18 cellular contexts compared by ENCODE assay signal in the genomic region with DNA sequence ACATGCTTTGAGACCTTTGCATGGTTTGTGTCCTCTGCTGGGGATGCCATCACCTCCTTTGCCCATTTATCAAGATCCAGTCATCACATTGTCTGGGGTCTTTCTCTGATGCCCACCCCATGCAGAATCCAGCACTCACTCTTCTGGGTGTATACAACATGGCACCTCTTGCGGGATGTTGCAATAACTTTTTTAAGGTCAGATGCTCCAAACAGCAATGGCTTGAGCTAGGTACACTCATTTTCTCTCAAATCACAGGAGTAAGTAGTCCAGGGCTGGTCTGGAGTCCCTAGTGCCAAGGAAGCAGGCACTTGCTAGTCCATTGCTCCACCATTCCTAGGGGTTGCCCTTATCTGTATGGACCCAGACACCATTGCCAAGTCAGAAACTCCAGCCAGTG.
DNase-seq lines count a peak whose midpoint lies in the region; ATAC-seq, FAIRE-seq and TF ChIP-seq lines count a peak whose summit lies in the region.
"Had no signal": no experiment of that assay in that cellular context is flagged by ENCODE, and none has a peak within 500 bp of the region (broad histone marks: within the 10 kb centered on the region; RNA-seq: fewer than 3 reads in every experiment).

No MANE protein-coding gene starts in this region.

- BruUV-seq in HepG2 (replicated peaks; lab: Mats Ljungman, UMichigan) = no TSS peak
- no TSS peak for BruUV-seq in IMR-90 (replicated peaks; lab: Mats Ljungman, UMichigan)

- CTCF ChIA-PET in HepG2 (lab: Yijun Ruan, JAX; ENCODE audit: low intra/inter-chr PET ratio, low total read pairs) = interaction anchor here (1.2 to 2.5 kb wide), 3 partner anchors 87 to 375 kb away, joined by 5 to 18 read pairs (median 6); no protein-coding TSS in a partner anchor
- CTCF ChIA-PET in IMR-90 (lab: Yijun Ruan, JAX) = no interaction called here
- CTCF ChIA-PET in WTC11 (lab: Charles Lee) = interaction anchor here (0.6 to 0.7 kb wide), 2 partner anchors 54 to 224 kb away, joined by 3 read pairs; no protein-coding TSS in a partner anchor

- H3K4me1 ChIP-seq in HepG2 (ENCODE audit: insufficient read depth, low read length) (no peaks in the 10 kb centered on the region), right lobe of liver (no peaks in the 10 kb centered on the region), IMR-90 (ENCODE audit: control insufficient read depth, insufficient read depth, low read length) (no peaks in the 10 kb centered on the region), mesendoderm (ENCODE audit: control insufficient read depth, low read depth, low read length) (peaks cover 19% of the 10 kb centered on the region), breast epithelium (no peaks in the 10 kb centered on the region)

- H2AFZ ChIP-seq in HepG2 (ENCODE audit: low read length) (no peak overlapping the region), IMR-90 (replicated peaks; ENCODE audit: low read length, poor library complexity) (no peak overlapping the region)

- H3K4me3 Mint-ChIP-seq in WTC11 = no peak overlapping the region
- H3K4me3 Mint-ChIP-seq: CD4-positive, alpha-beta T cell; CD8-positive, alpha-beta T cell had no signal

- dilution Hi-C loops in IMR-90 (cut with HindIII; ENCODE audit: low sequenced_read_pairs, unreplicated experiment) = no loop called here

- H3K27ac ChIP-seq in HepG2 (ENCODE audit: extremely low read length, insufficient read depth, low read length) (no peak overlapping the region), right lobe of liver (no peak overlapping the region), IMR-90 (ENCODE audit: insufficient read depth, low read length) (no peak overlapping the region), mesendoderm (ENCODE audit: low read depth, low read length) (no peak overlapping the region), breast epithelium (no peak overlapping the region)
- H3K27ac ChIP-seq: 22Rv1; A549; BLaER1 treated with 17β-estradiol and CSF1 and Interleukin-3, amounts not matched to agents 10 nM and 100 nM; C4-2B had no signal

- no peak overlapping the region for H4K8ac ChIP-seq in IMR-90 (ENCODE audit: low read depth in 2 of 2, low read length in 2 of 2)
- no peak overlapping the region for H4K8ac ChIP-seq in mesendoderm (ENCODE audit: low read depth, low read length)

- H3K4me3 ChIP-seq in HepG2 (replicated peaks in 1 of 3; ENCODE audit: insufficient read depth in 1 of 3, low read depth in 2 of 3, low read length in 3 of 3) (no peak overlapping the region), right lobe of liver (no peak overlapping the region), IMR-90 (ENCODE audit: insufficient read depth, low read depth, low read length) (no peak overlapping the region), mesendoderm (ENCODE audit: low read length) (no peak overlapping the region), breast epithelium (no peak overlapping the region)
- H3K4me3 ChIP-seq: A549; BLaER1 treated with 17β-estradiol and CSF1 and Interleukin-3, amounts not matched to agents 10 nM and 100 nM had no signal

- no peak overlapping the region for H4K91ac ChIP-seq in IMR-90 (ENCODE audit: insufficient read depth, low read depth, low read length)

- DNase-seq in HepG2 (ENCODE audit: low spot score) (no peak), right lobe of liver (no peak), IMR-90 (no peak), mesendoderm (no peak), breast epithelium (ENCODE audit: low spot score in 2 of 2) (no peak), WTC11 (ENCODE audit: low spot score) (no peak), NCI-H146 (lab: John Stamatoyannopoulos, UW) (no peak)
- DNase-seq: DMS79 treated with DMSO at 0.1 percent for 48 hours, GF-D8 had no signal

- H3K4me2 ChIP-seq in HepG2 (ENCODE audit: low read depth, low read length) (no peak overlapping the region), IMR-90 (ENCODE audit: low read depth, low read length) (no peak overlapping the region), mesendoderm (ENCODE audit: low read length) (no peak overlapping the region)
- H3K4me2 ChIP-seq: BLaER1 treated with 17β-estradiol and CSF1 and Interleukin-3, amounts not matched to agents 10 nM and 100 nM had no signal

- H4K5ac ChIP-seq in IMR-90 (ENCODE audit: low read depth, low read length) = no peak overlapping the region
- H4K5ac ChIP-seq in mesendoderm (ENCODE audit: low read length) = no peak overlapping the region

- H3K27me3 ChIP-seq in HepG2 (ENCODE audit: control insufficient read depth in 1 of 2, insufficient read depth in 2 of 2, low read length in 2 of 2) = peaks cover 6 to 20% of the 10 kb centered on the region in 2 experiments; a peak in 4 of 5 replicates
- no peaks in the 10 kb centered on the region for H3K27me3 ChIP-seq in right lobe of liver
- H3K27me3 ChIP-seq in IMR-90 (ENCODE audit: control insufficient read depth, insufficient read depth, low read length) = peaks cover 23% of the 10 kb centered on the region
- no peaks in the 10 kb centered on the region for H3K27me3 ChIP-seq in mesendoderm (ENCODE audit: insufficient read depth, low read length, poor library complexity)
- H3K27me3 ChIP-seq in breast epithelium = peaks cover 0 to 28% of the 10 kb centered on the region in 2 donors

- peaks cover 42% of the 10 kb centered on the region for H3K9me3 Mint-ChIP-seq in WTC11

- H3K79me1 ChIP-seq in IMR-90 (ENCODE audit: low read depth in 1 of 2, low read length in 2 of 2) (no peaks in the 10 kb centered on the region), mesendoderm (ENCODE audit: low read length) (no peaks in the 10 kb centered on the region)

- H3K36me3 ChIP-seq in HepG2 (replicated peaks in 1 of 2; ENCODE audit: control insufficient read depth in 1 of 2, insufficient read depth in 2 of 2, low read length in 2 of 2) (no peaks in the 10 kb centered on the region), right lobe of liver (no peaks in the 10 kb centered on the region), IMR-90 (ENCODE audit: control insufficient read depth, insufficient read depth, low read length) (no peaks in the 10 kb centered on the region), mesendoderm (ENCODE audit: control insufficient read depth, insufficient read depth, low read length) (no peaks in the 10 kb centered on the region), breast epithelium (no peaks in the 10 kb centered on the region)

- H2AK9ac ChIP-seq in IMR-90 (replicated peaks; ENCODE audit: low read depth, low read length, poor library complexity) = no peak overlapping the region

- H3K9ac ChIP-seq in HepG2 (ENCODE audit: insufficient read depth, low read depth, low read length) = no peak overlapping the region
- H3K9ac ChIP-seq in IMR-90 (ENCODE audit: low read depth, low read length) = no peak overlapping the region
- H3K9ac ChIP-seq in mesendoderm (ENCODE audit: low read length) = no peak overlapping the region
- H3K9ac ChIP-seq: BLaER1 treated with 17β-estradiol and CSF1 and Interleukin-3, amounts not matched to agents 10 nM and 100 nM had no signal

- no peak for FAIRE-seq in HepG2 (lab: Jason Lieb, UNC)
- FAIRE-seq: A549, D721Med, G401.6 had no signal

- H3K27ac Mint-ChIP-seq in WTC11 = no peak overlapping the region
- H3K27ac Mint-ChIP-seq: B cell; CD4-positive, alpha-beta T cell; CD8-positive, alpha-beta T cell had no signal

- H2AK5ac ChIP-seq in IMR-90 (ENCODE audit: low read depth, low read length) (no peak overlapping the region), mesendoderm (ENCODE audit: low read length) (peak overlapping the region; percentile 64)

- H3K14ac ChIP-seq in IMR-90 (replicated peaks; ENCODE audit: low read depth, low read length) = no peak overlapping the region

- H3K9me3 ChIP-seq in HepG2 (ENCODE audit: low read length) (peaks cover 20% of the 10 kb centered on the region), right lobe of liver (no peaks in the 10 kb centered on the region), IMR-90 (ENCODE audit: control insufficient read depth, insufficient read depth, low read length) (peaks cover 6% of the 10 kb centered on the region), breast epithelium (peaks cover 6 to 8% of the 10 kb centered on the region in 2 donors)

- peaks cover 23% of the 10 kb centered on the region for H3K36me3 Mint-ChIP-seq in WTC11
- H3K36me3 Mint-ChIP-seq: CD8-positive, alpha-beta T cell had no signal

- no peaks in the 10 kb centered on the region for H3K9me1 ChIP-seq in IMR-90 (ENCODE audit: insufficient read depth, low read length)

- H3K18ac ChIP-seq in IMR-90 (ENCODE audit: low read depth, low read length) (no peak overlapping the region), mesendoderm (ENCODE audit: low read length) (no peak overlapping the region)

- no peak for TF ChIP-seq CTCF in HepG2 (CRISPR knock-in tag; IDR thresholded peaks at IDR 0.05)
- TF ChIP-seq CTCF in right lobe of liver (IDR thresholded peaks at IDR 0.05) = no peak
- TF ChIP-seq CTCF in IMR-90 (conservative IDR thresholded peaks at IDR 0.05; ENCODE audit: low read depth, low read length) = no peak
- TF ChIP-seq CTCF in breast epithelium (IDR thresholded peaks at IDR 0.05) = no peak
- no peak for TF ChIP-seq CTCF in WTC11 (IDR thresholded peaks at IDR 0.05)

- TF ChIP-seq EP300 in HepG2 (IDR thresholded peaks at IDR 0.05; ENCODE audit: low read depth in 2 of 2, low read length in 2 of 2) (no peak), HepG2 (CRISPR knock-in tag; IDR thresholded peaks at IDR 0.05; ENCODE audit: borderline replicate concordance) (no peak)

- ATAC-seq in HepG2 (no peak), right lobe of liver (no peak), IMR-90 (ENCODE audit: low read depth) (no peak), WTC11 (no peak)

- H2BK5ac ChIP-seq in IMR-90 (ENCODE audit: low read depth, low read length, poor library complexity, severe bottlenecking) (no peak overlapping the region), mesendoderm (ENCODE audit: low read length) (peak overlapping the region; percentile 46)

- in situ Hi-C loops in HepG2 (cut with HindIII; ENCODE audit: extremely low pct_ligation_motif_present, low pct_unique_long_range_greater_than_20kb) (no loop called here), IMR-90 (cut with MboI; ENCODE audit: low sequenced_read_pairs) (no loop called here)

- no peaks in the 10 kb centered on the region for H3K79me2 ChIP-seq in HepG2 (ENCODE audit: insufficient read depth, low read length)
- no peaks in the 10 kb centered on the region for H3K79me2 ChIP-seq in mesendoderm (ENCODE audit: control insufficient read depth, insufficient read depth, low read length)

- POLR2A ChIA-PET in HepG2 (lab: Yijun Ruan, JAX) (no interaction called here), IMR-90 (lab: Charles Lee; ENCODE audit: unreplicated experiment) (no interaction called here), WTC11 (lab: Charles Lee) (interaction anchor here (0.6 kb wide), 1 partner anchor 366 kb away, joined by 5 read pairs; no protein-coding TSS in a partner anchor)

- TF ChIP-seq RAD21 in HepG2 (CRISPR knock-in tag; IDR thresholded peaks at IDR 0.05) = no peak
- TF ChIP-seq RAD21 in IMR-90 (IDR thresholded peaks at IDR 0.05; ENCODE audit: low read length) = no peak

- H3K27me3 Mint-ChIP-seq in WTC11 (ENCODE audit: low read depth) = peaks cover 21% of the 10 kb centered on the region

- 0% methylated on average over 1 of the region's 1 CpG for WGBS in HepG2 (ENCODE audit: low lambda C conversion rate)
- 100% methylated on average over 1 of the region's 1 CpG for WGBS in right lobe of liver (ENCODE audit: insufficient coverage, low coverage, low lambda C conversion rate, missing lambda C conversion rate)
- 86% methylated on average over 1 of the region's 1 CpG; no CpG with 5 or more reads in 1 of the 2 experiments for WGBS in IMR-90 (ENCODE audit: extremely low coverage in 2 of 2, insufficient read length in 1 of 2), 2 experiments
- no CpG with 5 or more reads among the region's 1 CpG for whole genome bisulfite sequencing in mesendoderm (ENCODE audit: extremely low coverage, insufficient coverage, low lambda C conversion rate)

- TF ChIP-seq POLR2A in HepG2 (IDR thresholded peaks at IDR 0.05; ENCODE audit: insufficient read depth in 1 of 2, low read depth in 2 of 2, low read length in 2 of 2) (no peak), right lobe of liver (IDR thresholded peaks at IDR 0.05) (no peak), IMR-90 (IDR thresholded peaks at IDR 0.05; ENCODE audit: low read depth, low read length) (no peak), breast epithelium (IDR thresholded peaks at IDR 0.05) (no peak)

- peaks cover 35% of the 10 kb centered on the region for H3K4me1 Mint-ChIP-seq in WTC11

- H4K20me1 ChIP-seq in HepG2 (ENCODE audit: insufficient read depth, low read length) (no peaks in the 10 kb centered on the region), IMR-90 (ENCODE audit: insufficient read depth, low read length) (no peaks in the 10 kb centered on the region)
- H4K20me1 ChIP-seq: BLaER1 treated with 17β-estradiol and CSF1 and Interleukin-3, amounts not matched to agents 10 nM and 100 nM had no signal

- intact Hi-C loops in HepG2 (cut with micrococcal nuclease; ENCODE audit: unreplicated experiment) (no loop called here), right lobe of liver (cut with DNase I) (no loop called here), IMR-90 (cut with micrococcal nuclease) (loop anchor here (10.0 kb wide), 1 partner anchor 205 kb away; no protein-coding TSS in a partner anchor), breast epithelium (cut with DNase I; ENCODE audit: low total_unique reads) (no loop called here)

- no peak overlapping the region for H2BK120ac ChIP-seq in IMR-90 (ENCODE audit: low read depth, low read length)
- no peak overlapping the region for H2BK120ac ChIP-seq in mesendoderm (ENCODE audit: low read depth, low read length)

- H3K4ac ChIP-seq in IMR-90 (ENCODE audit: low read depth, low read length) (no peak overlapping the region), mesendoderm (ENCODE audit: low read depth, low read length) (no peak overlapping the region)

- H2BK20ac ChIP-seq in IMR-90 (ENCODE audit: low read depth, low read length) = no peak overlapping the region

- H2BK15ac ChIP-seq in IMR-90 (ENCODE audit: low read depth, low read length) = no peak overlapping the region
- H2BK15ac ChIP-seq in mesendoderm (replicated peaks; ENCODE audit: low read depth) = no peak overlapping the region

- H3K23ac ChIP-seq in IMR-90 (ENCODE audit: low read depth, low read length) = no peak overlapping the region
- H3K23ac ChIP-seq in mesendoderm (ENCODE audit: low read length) = no peak overlapping the region

- H3K56ac ChIP-seq in IMR-90 (ENCODE audit: extremely low read depth, insufficient read depth, low read length) = no peak overlapping the region
- H3K56ac ChIP-seq in mesendoderm (ENCODE audit: low read length) = peak overlapping the region; percentile 54
